Comparison of ENCODE assay signal across 14 cellular contexts in the genomic region with DNA sequence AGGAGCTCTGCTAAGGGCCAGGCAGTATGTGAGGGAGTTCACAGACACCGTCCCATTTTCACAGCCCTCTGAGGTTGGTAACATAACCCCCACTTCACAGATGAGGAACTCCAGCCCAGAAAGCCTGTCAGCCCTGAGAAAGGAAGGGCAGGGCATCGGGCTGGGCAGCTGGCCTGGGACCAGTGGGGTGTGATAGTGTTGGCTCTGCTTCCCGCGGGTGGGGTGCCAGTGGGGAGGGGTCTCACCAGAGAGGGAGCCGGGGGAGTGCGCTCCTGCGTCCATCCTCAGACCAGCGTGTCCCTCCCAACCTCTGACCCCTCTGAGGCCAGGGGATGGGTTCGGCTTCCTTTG. TPM values are rescaled to one million over a fixed set of nuclear protein-coding genes. Genes with fewer than 3 reads are reported as not detected.
DNase-seq lines count a peak whose midpoint lies in the region; ATAC-seq and TF ChIP-seq lines count a peak whose summit lies in the region.
"Had no signal": no experiment of that assay in that cellular context is flagged by ENCODE, and none has a peak within 500 bp of the region (broad histone marks: within the 10 kb centered on the region; RNA-seq: fewer than 3 reads in every experiment).

No MANE protein-coding gene starts in this region.

- H3K36me3 Mint-ChIP-seq in progenitor cell of endocrine pancreas (ENCODE audit: insufficient read depth) = peaks cover 8% of the 10 kb centered on the region

- H3K9ac ChIP-seq in fibroblast of lung (ENCODE audit: insufficient read depth, low read length) = peak overlapping the region; percentile 79
- peak overlapping the region; percentile 66 for H3K9ac ChIP-seq in neuronal stem cell (ENCODE audit: low read depth, low read length, poor library complexity)

- intact Hi-C loops in Right ventricle myocardium inferior (cut with DNase I) = no loop called here
- intact Hi-C loops in Right ventricle myocardium superior (cut with DNase I) = no loop called here
- intact Hi-C loops in vagina (cut with DNase I) = no loop called here

- H3K36me3 ChIP-seq in fibroblast of lung (ENCODE audit: control insufficient read depth, insufficient read depth, low read length) = peaks cover 20% of the 10 kb centered on the region
- H3K36me3 ChIP-seq in neuronal stem cell (replicated peaks in 1 of 2; ENCODE audit: control insufficient read depth in 2 of 2, insufficient read depth in 2 of 2, low read length in 2 of 2) = peaks cover 16 to 19% of the 10 kb centered on the region in 2 donors
- H3K36me3 ChIP-seq in vagina = peaks cover 0 to 23% of the 10 kb centered on the region in 2 donors

- no CpG with 5 or more reads among the region's 9 CpGs for WGBS in neuronal stem cell (ENCODE audit: extremely low coverage in 2 of 2, insufficient read length in 2 of 2, insufficient replicate concordance in 1 of 2), 2 donors

- H3K4me1 ChIP-seq in fibroblast of lung (ENCODE audit: control insufficient read depth, extremely low read depth, insufficient read depth, low read length) (peaks cover 41% of the 10 kb centered on the region), neuronal stem cell (ENCODE audit: control insufficient read depth in 2 of 2, insufficient read depth in 1 of 2, low read depth in 1 of 2, low read length in 2 of 2) (peaks cover 12 to 37% of the 10 kb centered on the region in 2 donors), vagina (peaks cover 21% of the 10 kb centered on the region)

- H4K20me1 ChIP-seq in fibroblast of lung (ENCODE audit: control insufficient read depth, extremely low read depth, insufficient read depth, low read length) = no peaks in the 10 kb centered on the region

- H2BK15ac ChIP-seq in neuronal stem cell (ENCODE audit: low read length) = no peak overlapping the region

- ATAC-seq in Right ventricle myocardium inferior = no peak
- ATAC-seq in Right ventricle myocardium superior (ENCODE audit: poor library complexity) = no peak
- ATAC-seq: A549, Panc1 had no signal

- no peaks in the 10 kb centered on the region for H3K9me3 Mint-ChIP-seq in progenitor cell of endocrine pancreas (ENCODE audit: low read depth)
- H3K9me3 Mint-ChIP-seq: central memory CD8-positive, alpha-beta T cell had no signal

- H2BK5ac ChIP-seq in neuronal stem cell (ENCODE audit: low read length) = peak overlapping the region; percentile 7

- no peaks in the 10 kb centered on the region for H3K27me3 ChIP-seq in fibroblast of lung (ENCODE audit: control insufficient read depth, insufficient read depth, low read length)
- no peaks in the 10 kb centered on the region for H3K27me3 ChIP-seq in neuronal stem cell (ENCODE audit: control insufficient read depth in 3 of 3, insufficient read depth in 3 of 3, low read depth in 1 of 3, low read length in 3 of 3)
- no peaks in the 10 kb centered on the region for H3K27me3 ChIP-seq in vagina

- H3K79me1 ChIP-seq in neuronal stem cell (ENCODE audit: low read depth, low read length) = no peaks in the 10 kb centered on the region

- DNase-seq in Right ventricle myocardium inferior (ENCODE audit: missing footprints) = peak; percentile 71
- DNase-seq in Right ventricle myocardium superior = no peak
- DNase-seq in fibroblast of lung (ENCODE audit: low read depth in 2 of 2) = no peak
- no peak for DNase-seq in neuronal stem cell (ENCODE audit: low spot score)
- no peak for DNase-seq in vagina (ENCODE audit: extremely low spot score in 2 of 2)
- no peak for DNase-seq in progenitor cell of endocrine pancreas (ENCODE audit: low spot score, unreplicated experiment)
- DNase-seq in NCI-H748 (lab: John Stamatoyannopoulos, UW; ENCODE audit: unreplicated experiment) = no peak
- no peak for DNase-seq in central memory CD4-positive, alpha-beta T cell
- DNase-seq: GDM1, glutamatergic neuron, T-helper 9 cell had no signal

- H3K14ac ChIP-seq in neuronal stem cell (ENCODE audit: low read length) = no peak overlapping the region

- peak overlapping the region; percentile 85 for H3K27ac ChIP-seq in fibroblast of lung (ENCODE audit: insufficient read depth, low read length)
- no peak overlapping the region for H3K27ac ChIP-seq in neuronal stem cell (replicated peaks; ENCODE audit: low read length)
- peak overlapping the region; percentile 78 for H3K27ac ChIP-seq in vagina

- H4K91ac ChIP-seq in neuronal stem cell (ENCODE audit: low read depth, low read length, poor library complexity) = no peak overlapping the region

- H3K4me3 ChIP-seq in fibroblast of lung (replicated peaks in 1 of 4; ENCODE audit: control extremely low read depth in 1 of 4, insufficient read depth in 1 of 4, low read depth in 3 of 4, low read length in 4 of 4) = peak overlapping the region in 3 of 4 experiments; percentile 49 to 76 (median 68)
- peak overlapping the region in 1 of 2 donors; percentile 53 for H3K4me3 ChIP-seq in neuronal stem cell (ENCODE audit: low read length in 2 of 2)
- H3K4me3 ChIP-seq in vagina = peak overlapping the region; percentile 46 to 54
- H3K4me3 ChIP-seq: A549 had no signal

- no peak overlapping the region for H2AFZ ChIP-seq in fibroblast of lung (ENCODE audit: low read length)
- no peak overlapping the region for H2AFZ ChIP-seq in neuronal stem cell (ENCODE audit: low read length)

- H3K4me2 ChIP-seq in fibroblast of lung (ENCODE audit: extremely low read depth, insufficient read depth, low read length) = peak overlapping the region; percentile 86
- H3K4me2 ChIP-seq in neuronal stem cell (ENCODE audit: insufficient read depth, low read length, poor library complexity, severe bottlenecking) = no peak overlapping the region

- H3K9me3 ChIP-seq in fibroblast of lung (ENCODE audit: control insufficient read depth, insufficient read depth, low read depth, low read length) (no peaks in the 10 kb centered on the region), neuronal stem cell (replicated peaks in 1 of 2; ENCODE audit: control insufficient read depth in 2 of 2, insufficient read depth in 1 of 2, low read depth in 1 of 2, low read length in 2 of 2) (no peaks in the 10 kb centered on the region), vagina (no peaks in the 10 kb centered on the region)
- H3K9me3 ChIP-seq: A549 had no signal

- H3K4me3 Mint-ChIP-seq in progenitor cell of endocrine pancreas (ENCODE audit: low read depth) = no peak overlapping the region
- H3K4me3 Mint-ChIP-seq: central memory CD8-positive, alpha-beta T cell had no signal

- H3K4ac ChIP-seq in neuronal stem cell (ENCODE audit: low read length) = no peak overlapping the region

- peaks cover 18% of the 10 kb centered on the region for H3K27me3 Mint-ChIP-seq in progenitor cell of endocrine pancreas
- H3K27me3 Mint-ChIP-seq: central memory CD8-positive, alpha-beta T cell had no signal

- no peak for TF ChIP-seq POLR2A in vagina (IDR thresholded peaks at IDR 0.05)

- H2BK120ac ChIP-seq in neuronal stem cell (ENCODE audit: low read depth, low read length) = no peak overlapping the region

- no peak overlapping the region for H3K23ac ChIP-seq in neuronal stem cell (ENCODE audit: low read depth, low read length, poor library complexity)

- no peak overlapping the region for H2AK5ac ChIP-seq in neuronal stem cell (ENCODE audit: low read depth, low read length)

- H2BK12ac ChIP-seq in neuronal stem cell (ENCODE audit: low read length) = no peak overlapping the region

- no peak for TF ChIP-seq CTCF in fibroblast of lung (conservative IDR thresholded peaks at IDR 0.05 in 1 of 2, IDR thresholded peaks at IDR 0.05 in 1 of 2; ENCODE audit: low read depth in 1 of 2, low read length in 2 of 2)
- no peak for TF ChIP-seq CTCF in vagina (IDR thresholded peaks at IDR 0.05)
- no peak for TF ChIP-seq CTCF in progenitor cell of endocrine pancreas (IDR thresholded peaks at IDR 0.05; ENCODE audit: unreplicated experiment)

- H3K18ac ChIP-seq in neuronal stem cell (ENCODE audit: low read length) = no peak overlapping the region

- no peak overlapping the region for H3K27ac Mint-ChIP-seq in progenitor cell of endocrine pancreas

- H3K79me2 ChIP-seq in fibroblast of lung (ENCODE audit: control insufficient read depth, insufficient read depth, low read length) = peaks cover 48% of the 10 kb centered on the region

- H4K8ac ChIP-seq in neuronal stem cell (ENCODE audit: low read depth, low read length) = no peak overlapping the region

- H3K4me1 Mint-ChIP-seq in progenitor cell of endocrine pancreas (ENCODE audit: low read depth) = peaks cover 3% of the 10 kb centered on the region

RNA-seq across cellular contexts. Expression of gene TAGLN, which starts 2.3 kb away (rescaled TPM):
- total RNA-seq in Right ventricle myocardium inferior = 122 TPM
- 91.4 TPM for total RNA-seq in Right ventricle myocardium superior
- 608 and 824 TPM in 2 replicates for total RNA-seq in fibroblast of lung
- polyA plus RNA-seq in fibroblast of lung = 1,148 and 4,435 TPM in 2 replicates
- 941 and 3,722 TPM in 2 replicates for polyA plus RNA-seq in fibroblast of lung (2012)
- 269 and 1,364 TPM in 2 replicates for polyA minus RNA-seq in fibroblast of lung (ENCODE audit: low replicate concordance)
- polyA plus RNA-seq in neuronal stem cell (2013, experiment 1 of 2) = 159 TPM
- 154 TPM for polyA plus RNA-seq in neuronal stem cell (2013, experiment 2 of 2)
- 1,935 TPM for total RNA-seq in vagina
- 41.4 and 72.6 TPM in 2 replicates for total RNA-seq in progenitor cell of endocrine pancreas

RNA-seq across cellular contexts. Expression of gene SIDT2, which starts 22.9 kb away (rescaled TPM):
- total RNA-seq in Right ventricle myocardium inferior = 26.1 TPM
- 19.5 TPM for total RNA-seq in Right ventricle myocardium superior
- 10.3 and 23.5 TPM in 2 replicates for total RNA-seq in fibroblast of lung
- 24.3 and 27.2 TPM in 2 replicates for polyA plus RNA-seq in fibroblast of lung
- polyA plus RNA-seq in fibroblast of lung (2012) = 32.9 and 42.1 TPM in 2 replicates
- polyA minus RNA-seq in fibroblast of lung (ENCODE audit: low replicate concordance) = 219 and 284 TPM in 2 replicates
- 16.9 TPM for polyA plus RNA-seq in neuronal stem cell (2013, experiment 1 of 2)
- 17.7 TPM for polyA plus RNA-seq in neuronal stem cell (2013, experiment 2 of 2)
- 24.8 TPM for total RNA-seq in vagina
- total RNA-seq in progenitor cell of endocrine pancreas = 44.7 and 52.6 TPM in 2 replicates

RNA-seq across cellular contexts. Expression of gene PCSK7, which starts 30.4 kb away (rescaled TPM):
- total RNA-seq in Right ventricle myocardium inferior = 26.7 TPM
- 22.3 TPM for total RNA-seq in Right ventricle myocardium superior
- 26.5 and 38.3 TPM in 2 replicates for total RNA-seq in fibroblast of lung
- 26.8 and 28.2 TPM in 2 replicates for polyA plus RNA-seq in fibroblast of lung
- 33.6 and 41.3 TPM in 2 replicates for polyA plus RNA-seq in fibroblast of lung (2012)
- 70.5 and 77.2 TPM in 2 replicates for polyA minus RNA-seq in fibroblast of lung (ENCODE audit: low replicate concordance)
- polyA plus RNA-seq in neuronal stem cell (2013, experiment 1 of 2) = 12.7 TPM
- polyA plus RNA-seq in neuronal stem cell (2013, experiment 2 of 2) = 12.2 TPM
- total RNA-seq in vagina = 63.8 TPM
- 59.4 and 62.3 TPM in 2 replicates for total RNA-seq in progenitor cell of endocrine pancreas

RNA-seq across cellular contexts. Expression of gene RNF214, which starts 31.0 kb away (rescaled TPM):
- total RNA-seq in Right ventricle myocardium inferior (17.3 TPM), Right ventricle myocardium superior (19.8 TPM), fibroblast of lung (11.3 and 13.4 TPM in 2 replicates), vagina (10.8 TPM), progenitor cell of endocrine pancreas (53.9 and 55.8 TPM in 2 replicates)
- 12.1 and 12.9 TPM in 2 replicates for polyA plus RNA-seq in fibroblast of lung
- 10.2 and 10.3 TPM in 2 replicates for polyA plus RNA-seq in fibroblast of lung (2012)
- polyA minus RNA-seq in fibroblast of lung (ENCODE audit: low replicate concordance) = 56.7 and 83.1 TPM in 2 replicates
- 20.9 TPM for polyA plus RNA-seq in neuronal stem cell (2013, experiment 1 of 2)
- 21.5 TPM for polyA plus RNA-seq in neuronal stem cell (2013, experiment 2 of 2)

RNA-seq across cellular contexts. Expression of gene PAFAH1B2, which starts 57.4 kb away (rescaled TPM):
- total RNA-seq in Right ventricle myocardium inferior (52.3 TPM), Right ventricle myocardium superior (42.6 TPM), fibroblast of lung (110 and 112 TPM in 2 replicates), vagina (68.5 TPM), progenitor cell of endocrine pancreas (116 and 121 TPM in 2 replicates)
- polyA plus RNA-seq in fibroblast of lung = 56.2 and 70.8 TPM in 2 replicates
- 48.6 and 52.1 TPM in 2 replicates for polyA plus RNA-seq in fibroblast of lung (2012)
- polyA minus RNA-seq in fibroblast of lung (ENCODE audit: low replicate concordance) = 118 and 133 TPM in 2 replicates
- 89.5 TPM for polyA plus RNA-seq in neuronal stem cell (2013, experiment 1 of 2)
- polyA plus RNA-seq in neuronal stem cell (2013, experiment 2 of 2) = 91.3 TPM
